In the genomic region with DNA sequence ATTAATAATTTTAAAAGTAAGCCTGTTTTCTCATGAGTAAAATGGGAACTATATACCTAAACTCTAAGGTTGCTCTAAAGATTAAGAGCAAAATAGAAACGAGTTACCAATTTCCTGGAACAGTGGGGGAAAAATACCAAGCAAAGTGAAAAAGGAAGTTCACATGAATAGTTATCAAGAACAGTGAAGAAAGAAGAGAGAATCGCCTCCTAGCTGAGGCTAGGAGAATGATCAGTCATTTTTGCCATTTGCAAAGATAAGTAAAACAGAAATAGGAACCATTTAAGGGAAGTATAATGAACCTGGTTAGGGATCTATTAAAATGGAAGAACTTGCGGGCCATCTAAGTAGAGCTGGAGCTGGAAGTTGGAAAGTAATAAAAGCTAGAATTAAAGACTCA, we compare ENCODE assay signal across 9 cellular contexts. TPM values are rescaled to one million over a fixed set of nuclear protein-coding genes. Genes with fewer than 3 reads are reported as not detected.
DNase-seq lines count a peak whose midpoint lies in the region; ATAC-seq and TF ChIP-seq lines count a peak whose summit lies in the region.
"Had no signal": no experiment of that assay in that cellular context is flagged by ENCODE, and none has a peak within 500 bp of the region (broad histone marks: within the 10 kb centered on the region; RNA-seq: fewer than 3 reads in every experiment).

No MANE protein-coding gene starts in this region.

- H3K4me1 ChIP-seq in endodermal cell (ENCODE audit: control insufficient read depth, insufficient read depth, low read length) (no peaks in the 10 kb centered on the region), right cardiac atrium (ENCODE audit: control insufficient read depth, insufficient read depth, low read length) (no peaks in the 10 kb centered on the region), heart right ventricle (peaks cover 0 to 18% (median 4%) of the 10 kb centered on the region in 9 donors)

- peak; percentile 51 for DNase-seq in GF-D8 (lab: John Stamatoyannopoulos, UW)
- peak; percentile 80 for DNase-seq in NOMO-1 treated with dmso at 0.1 percent for 144 hours (lab: John Stamatoyannopoulos, UW; ENCODE audit: unreplicated experiment)
- no peak for DNase-seq in endodermal cell
- DNase-seq in activated effector memory CD4-positive, alpha-beta T cell treated with anti-CD3 and anti-CD28 coated beads, Interleukin-2, amount 50 U/mL, for 16 hours = no peak
- no peak for DNase-seq in WERI-Rb-1
- no peak for DNase-seq in right cardiac atrium
- DNase-seq in heart right ventricle = no peak

- H3K4me3 ChIP-seq in endodermal cell (ENCODE audit: low read length) (no peak overlapping the region), WERI-Rb-1 (ENCODE audit: low read depth, low read length) (no peak overlapping the region), right cardiac atrium (ENCODE audit: low read length) (no peak overlapping the region), heart right ventricle (no peak overlapping the region)
- H3K4me3 ChIP-seq: SJSA1 had no signal

- TF ChIP-seq CTCF in endodermal cell (conservative IDR thresholded peaks at IDR 0.05) = peak; percentile 21
- TF ChIP-seq CTCF in WERI-Rb-1 (IDR thresholded peaks at IDR 0.05; ENCODE audit: low read depth, low read length) = no peak
- peak in 1 of 9 donors; percentile 13 for TF ChIP-seq CTCF in heart right ventricle (IDR thresholded peaks at IDR 0.05)

- no peaks in the 10 kb centered on the region for H3K4me1 Mint-ChIP-seq in endodermal cell

- intact Hi-C loops in right cardiac atrium (cut with DNase I) (no loop called here), heart right ventricle (cut with DNase I) (loop anchor here in 1 of 10 donors (10.0 kb wide), 1 partner anchor 112 kb away; a partner anchor contains a TSS)

- 82 to 91% methylated on average over 2 to 3 of the region's 3 CpGs for WGBS in endodermal cell (ENCODE audit: insufficient coverage in 1 of 2, insufficient read length in 1 of 2), 2 experiments
- 53% methylated on average over 3 of the region's 3 CpGs for WGBS in right cardiac atrium
- WGBS in heart right ventricle, 2 donors = 61 to 69% methylated on average over 3 of the region's 3 CpGs

- H3K9me3 ChIP-seq in endodermal cell (ENCODE audit: control insufficient read depth, low read length) (no peaks in the 10 kb centered on the region), WERI-Rb-1 (ENCODE audit: severe bottlenecking) (no peaks in the 10 kb centered on the region), right cardiac atrium (ENCODE audit: control insufficient read depth, low read length) (no peaks in the 10 kb centered on the region), heart right ventricle (no peaks in the 10 kb centered on the region)
- H3K9me3 ChIP-seq: SJSA1 had no signal

- H3K27ac Mint-ChIP-seq in endodermal cell = no peak overlapping the region

- peak; percentile 78 for ATAC-seq in GM21529 (IDR thresholded peaks at IDR 0.05; ENCODE audit: unreplicated experiment)
- no peak for ATAC-seq in right cardiac atrium
- ATAC-seq in heart right ventricle = no peak

- no peaks in the 10 kb centered on the region for H3K27me3 ChIP-seq in endodermal cell (ENCODE audit: control insufficient read depth, insufficient read depth, low read length, poor library complexity, severe bottlenecking)
- no peaks in the 10 kb centered on the region for H3K27me3 ChIP-seq in WERI-Rb-1 (ENCODE audit: insufficient read depth, low read depth, severe bottlenecking)
- no peaks in the 10 kb centered on the region for H3K27me3 ChIP-seq in right cardiac atrium (ENCODE audit: control insufficient read depth, insufficient read depth)
- H3K27me3 ChIP-seq in heart right ventricle = no peaks in the 10 kb centered on the region

- H3K27ac ChIP-seq in endodermal cell (ENCODE audit: low read depth, low read length) (no peak overlapping the region), WERI-Rb-1 (no peak overlapping the region), right cardiac atrium (ENCODE audit: low read length) (no peak overlapping the region), heart right ventricle (no peak overlapping the region)
- H3K27ac ChIP-seq: SJSA1 had no signal

- no peaks in the 10 kb centered on the region for H3K9me3 Mint-ChIP-seq in endodermal cell

- H3K36me3 ChIP-seq in endodermal cell (ENCODE audit: control insufficient read depth, insufficient read depth, low read length) (no peaks in the 10 kb centered on the region), WERI-Rb-1 (no peaks in the 10 kb centered on the region), heart right ventricle (no peaks in the 10 kb centered on the region)
- H3K36me3 ChIP-seq: SJSA1 had no signal

- peaks cover 4% of the 10 kb centered on the region for H3K27me3 Mint-ChIP-seq in endodermal cell (ENCODE audit: insufficient read depth)

- H3K9ac ChIP-seq in endodermal cell (ENCODE audit: extremely low read depth, low read length, poor library complexity, severe bottlenecking) = no peak overlapping the region

- H3K36me3 Mint-ChIP-seq in endodermal cell (ENCODE audit: low read depth) = no peaks in the 10 kb centered on the region

- H3K4me3 Mint-ChIP-seq in endodermal cell = no peak overlapping the region

RNA-seq across cellular contexts. Expression of a gene that starts 50.7 kb away (rescaled TPM):
- total RNA-seq in endodermal cell = 10 to 100 TPM; 15.1 to 19.6 TPM
- 16.6 TPM for polyA plus RNA-seq in endodermal cell (2013, experiment 1 of 2)
- 14.6 TPM for polyA plus RNA-seq in endodermal cell (2013, experiment 2 of 2)
- 100 to 1,000 TPM in 1 of 4 donors, 10 to 100 TPM in 3; 58.9 to 103 (median 71.8) TPM for total RNA-seq in right cardiac atrium
- polyA plus RNA-seq in right cardiac atrium = 51.9 TPM
- total RNA-seq in heart right ventricle = 10 to 100 TPM; 35.0 to 77.1 (median 52.4) TPM
- 10 to 100 TPM; 27.2 to 97.0 TPM for polyA plus RNA-seq in heart right ventricle

Comparison
In these comparisons a context has a peak if more than half of its experiments do, and no peak if none do; other contexts are left out.
1. DNase-seq: peak in GF-D8 (single experiment) and NOMO-1 treated with dmso at 0.1 percent for 144 hours (single experiment); none in endodermal cell (single experiment), activated effector memory CD4-positive, alpha-beta T cell treated with anti-CD3 and anti-CD28 coated beads, Interleukin-2, amount 50 U/mL, for 16 hours (single experiment), WERI-Rb-1 (single experiment), right cardiac atrium (0 of 3) and heart right ventricle (0 of 2).